Comparison of ENCODE assay signal across 7 cellular contexts in the genomic region with DNA sequence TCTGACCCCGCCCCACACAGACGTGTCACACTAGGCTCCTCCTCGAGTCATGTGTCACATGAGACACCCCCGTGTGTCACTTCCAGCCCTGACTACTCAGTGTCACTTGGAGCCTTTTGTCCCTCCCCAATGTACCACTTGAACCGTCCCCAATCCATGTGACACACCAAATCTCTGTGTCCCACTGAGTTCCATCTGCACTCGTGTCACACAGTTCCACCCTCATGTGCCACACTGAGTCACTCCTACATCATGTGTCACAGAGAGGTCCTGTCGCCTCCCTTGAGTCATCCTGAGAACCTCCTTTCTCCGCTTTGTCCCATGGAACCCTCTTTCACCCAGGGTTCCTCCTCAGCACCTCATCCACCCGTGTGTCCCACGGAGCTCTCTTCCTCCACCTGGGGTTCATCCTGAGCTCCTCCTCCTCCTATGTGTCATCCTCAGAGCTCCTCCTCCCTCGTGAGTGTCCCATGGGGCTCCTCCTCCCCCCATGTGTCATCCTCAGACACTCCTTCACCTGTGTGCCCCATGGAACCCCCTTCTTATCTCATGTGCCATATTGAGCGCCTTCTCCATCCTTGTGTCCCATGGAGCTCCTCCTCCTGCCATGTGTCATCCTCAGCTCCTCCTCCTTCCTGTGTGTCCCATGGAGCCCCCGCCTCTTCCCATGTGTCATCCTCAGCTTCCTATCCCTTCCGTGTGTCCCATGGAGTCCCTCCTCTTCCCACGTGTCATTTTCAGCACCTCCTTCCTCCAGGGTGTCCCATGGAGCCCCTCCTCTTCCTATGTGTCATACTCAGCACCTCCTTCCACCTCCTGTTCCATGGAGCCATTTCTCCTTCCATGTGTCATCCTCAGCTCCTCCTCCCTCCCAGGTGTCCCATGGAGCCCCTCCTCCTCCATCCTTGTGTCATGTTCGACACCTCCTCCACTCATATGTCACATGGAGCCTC. TPM values are rescaled to one million over a fixed set of nuclear protein-coding genes. Genes with fewer than 3 reads are reported as not detected.
DNase-seq lines count a peak whose midpoint lies in the region; ATAC-seq and TF ChIP-seq lines count a peak whose summit lies in the region.

No MANE protein-coding gene starts in this region.

- 85% methylated on average over 9 of the region's 16 CpGs for WGBS in mammary epithelial cell (ENCODE audit: low coverage, missing lambda C conversion rate)

- no peaks in the 10 kb centered on the region for H3K36me3 ChIP-seq in mammary epithelial cell (ENCODE audit: insufficient read depth, low read length)

- H3K4me3 ChIP-seq in mammary epithelial cell (replicated peaks in 1 of 3; ENCODE audit: insufficient read depth in 1 of 3, low read depth in 2 of 3, low read length in 3 of 3): no peak overlapping the region

- intact Hi-C loops in mammary epithelial cell (cut with micrococcal nuclease): no loop called here

- H3K27ac ChIP-seq in mammary epithelial cell (ENCODE audit: insufficient read depth, low read depth, low read length): no peak overlapping the region

- dilution Hi-C loops in mammary epithelial cell (cut with HindIII; ENCODE audit: low sequenced_read_pairs): no loop called here

- no TSS peak for BruUV-seq in mammary epithelial cell (replicated peaks; lab: Mats Ljungman, UMichigan)

- H3K4me1 ChIP-seq in mammary epithelial cell (ENCODE audit: insufficient read depth, low read length): no peaks in the 10 kb centered on the region

- peaks cover 14% of the 10 kb centered on the region for H3K27me3 Mint-ChIP-seq in HFFc6 (ENCODE audit: insufficient read depth)

- H3K27me3 ChIP-seq in mammary epithelial cell (ENCODE audit: insufficient read depth, low read length): no peaks in the 10 kb centered on the region

- CTCF ChIA-PET in mammary epithelial cell (lab: Charles Lee; ENCODE audit: low non-redundant PET): no interaction called here

- DNase-seq in CMK (ENCODE audit: low read depth) (peak; percentile 25), HFFc6 (peak; percentile 78), mammary epithelial cell (peak; percentile 11), mesenteric fat pad (ENCODE audit: low spot score) (peak; percentile 49), glomerular visceral epithelial cell (ENCODE audit: extremely low spot score) (no peak), UCSD-AML1 (lab: John Stamatoyannopoulos, UW; ENCODE audit: unreplicated experiment) (no peak)

- H2AFZ ChIP-seq in mammary epithelial cell (ENCODE audit: low read depth, low read length): no peak overlapping the region

- no peak overlapping the region for H3K9ac ChIP-seq in mammary epithelial cell (ENCODE audit: insufficient read depth, low read length)

- no peak overlapping the region; the same call in 1 of the 2 replicates for H3K4me3 Mint-ChIP-seq in HFFc6

- peaks cover 30% of the 10 kb centered on the region for H3K36me3 Mint-ChIP-seq in HFFc6 (ENCODE audit: low read depth)

- H3K4me2 ChIP-seq in mammary epithelial cell (ENCODE audit: insufficient read depth, low read depth, low read length): no peak overlapping the region

- H3K9me3 Mint-ChIP-seq in HFFc6: peaks cover 24% of the 10 kb centered on the region

- H3K4me1 Mint-ChIP-seq in HFFc6 (ENCODE audit: low read depth): peaks cover 29% of the 10 kb centered on the region

- ATAC-seq in GM21528 (IDR thresholded peaks at IDR 0.05; ENCODE audit: low FRiP score, unreplicated experiment): no peak

- in situ Hi-C loops in mammary epithelial cell (cut with MboI; ENCODE audit: low sequenced_read_pairs in 2 of 2): no loop called here

- H3K9me3 ChIP-seq in mammary epithelial cell (replicated peaks; ENCODE audit: insufficient read depth, low read length): peaks cover 7% of the 10 kb centered on the region

- no peaks in the 10 kb centered on the region for H4K20me1 ChIP-seq in mammary epithelial cell (ENCODE audit: insufficient read depth, low read length)

- no peaks in the 10 kb centered on the region for H3K79me2 ChIP-seq in mammary epithelial cell (ENCODE audit: insufficient read depth, low read length)

- no peak for TF ChIP-seq CTCF in HFFc6 (IDR thresholded peaks at IDR 0.05)
- no peak for TF ChIP-seq CTCF in mammary epithelial cell (conservative IDR thresholded peaks at IDR 0.05 in 1 of 2, IDR thresholded peaks at IDR 0.05 in 1 of 2; ENCODE audit: extremely low read depth in 1 of 2, insufficient read depth in 1 of 2, low read depth in 1 of 2, low read length in 2 of 2)

- peak overlapping the region; percentile 88 for H3K27ac Mint-ChIP-seq in HFFc6

RNA-seq across cellular contexts. Expression of a gene that starts 32.0 kb away (rescaled TPM):
- total RNA-seq in HFFc6 (2021; fragmentation: NEBNext Ultra II Directional; extraction: Animal tissue kit (Norgen Biotek cat#: 25700)): not detected
- not detected for total RNA-seq in mammary epithelial cell
- not detected for polyA plus RNA-seq in mammary epithelial cell
- polyA minus RNA-seq in mammary epithelial cell: not detected
- total RNA-seq in mesenteric fat pad: not detected

RNA-seq across cellular contexts. Expression of a gene that starts 45.6 kb away (rescaled TPM):
- 100 to 1,000 TPM; 151 to 262 (median 250) TPM for total RNA-seq in HFFc6 (2021; fragmentation: NEBNext Ultra II Directional; extraction: Animal tissue kit (Norgen Biotek cat#: 25700))
- total RNA-seq in mammary epithelial cell: 10 to 100 TPM in 1 of 2 donors, under 1 TPM in 1; 0.83 to 75.5 TPM
- 20.8 TPM for polyA plus RNA-seq in mammary epithelial cell
- polyA minus RNA-seq in mammary epithelial cell: 33.5 TPM
- 82.2 TPM for total RNA-seq in mesenteric fat pad

Comparison
In these comparisons a context has a peak if more than half of its experiments do, and no peak if none do; other contexts are left out.
1. DNase-seq: peak in CMK (single experiment), HFFc6 (single experiment), mammary epithelial cell (single experiment) and mesenteric fat pad (single experiment); none in glomerular visceral epithelial cell (single experiment) and UCSD-AML1 (single experiment).